In the genomic region with DNA sequence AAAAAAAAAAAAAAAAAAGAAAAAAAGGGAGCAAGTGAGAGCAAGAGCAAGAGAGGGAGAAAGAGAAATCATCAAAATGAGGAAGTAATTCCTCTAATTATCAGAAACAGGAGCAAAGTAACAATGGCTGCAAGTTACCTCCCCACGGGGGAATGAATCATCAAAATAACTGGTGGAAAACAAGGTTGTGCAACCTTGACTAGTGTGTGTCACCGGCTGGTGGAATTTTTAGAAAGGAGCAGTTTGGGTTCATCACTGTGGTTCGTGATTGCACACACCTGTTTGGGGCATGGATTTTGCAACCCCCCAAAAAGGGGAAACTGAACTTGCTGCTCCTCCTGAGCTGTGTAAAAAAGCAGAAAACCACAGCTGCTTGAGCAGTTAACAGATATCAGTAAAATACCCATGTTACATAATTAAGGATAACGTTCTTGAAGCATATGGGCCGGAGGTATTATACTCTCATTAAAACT, we compare ENCODE assay signal across 10 cellular contexts.
A peak's percentile ranks its signal among the peaks of the same experiment; 100 is the strongest.
DNase-seq lines count a peak whose midpoint lies in the region; ATAC-seq, FAIRE-seq and TF ChIP-seq lines count a peak whose summit lies in the region.
"Had no signal": no experiment of that assay in that cellular context is flagged by ENCODE, and none has a peak within 500 bp of the region (broad histone marks: within the 10 kb centered on the region; RNA-seq: fewer than 3 reads in every experiment).

No MANE protein-coding gene starts in this region.

- no peak overlapping the region for H3K27ac ChIP-seq in upper lobe of right lung

- peaks cover 2% of the 10 kb centered on the region for H3K4me1 Mint-ChIP-seq in activated T-cell treated with anti-CD3 and anti-CD28 coated beads, Interleukin-2, amount 50 U/mL, for 24 hours (ENCODE audit: low read depth)

- H3K4me1 ChIP-seq in upper lobe of right lung: no peaks in the 10 kb centered on the region
- H3K4me1 ChIP-seq in HAP-1: no peaks in the 10 kb centered on the region

- H3K36me3 Mint-ChIP-seq in activated T-cell treated with anti-CD3 and anti-CD28 coated beads, Interleukin-2, amount 50 U/mL, for 24 hours (ENCODE audit: low read depth): no peaks in the 10 kb centered on the region

- H3K9me3 Mint-ChIP-seq in activated T-cell treated with anti-CD3 and anti-CD28 coated beads, Interleukin-2, amount 50 U/mL, for 24 hours: no peaks in the 10 kb centered on the region

- no peak overlapping the region for H3K4me3 Mint-ChIP-seq in activated T-cell treated with anti-CD3 and anti-CD28 coated beads, Interleukin-2, amount 50 U/mL, for 24 hours

- H3K27ac Mint-ChIP-seq in activated T-cell treated with anti-CD3 and anti-CD28 coated beads, Interleukin-2, amount 50 U/mL, for 24 hours: no peak overlapping the region

- H3K36me3 ChIP-seq in upper lobe of right lung (no peaks in the 10 kb centered on the region), HAP-1 (replicated peaks) (no peaks in the 10 kb centered on the region)

- H3K9me3 ChIP-seq in upper lobe of right lung: no peaks in the 10 kb centered on the region
- no peaks in the 10 kb centered on the region for H3K9me3 ChIP-seq in HAP-1

- no peak for TF ChIP-seq CTCF in upper lobe of right lung (IDR thresholded peaks at IDR 0.05)

- intact Hi-C loops in upper lobe of right lung (cut with DNase I): no loop called here

- DNase-seq in activated T-cell treated with anti-CD3 and anti-CD28 coated beads for 24 hours (ENCODE audit: low read depth): peak; percentile 4
- no peak for DNase-seq in activated T-cell treated with anti-CD3 and anti-CD28 coated beads, Interleukin-2, amount 50 U/mL, for 24 hours
- peak; percentile 39 for DNase-seq in RCC 7860 (ENCODE audit: low spot score)
- DNase-seq in germinal center (ENCODE audit: low spot score): peak; percentile 47
- DNase-seq in upper lobe of right lung: no peak
- DNase-seq in HAP-1 (ENCODE audit: low spot score in 2 of 2): no peak
- no peak for DNase-seq in COR-L47 (lab: John Stamatoyannopoulos, UW)
- DNase-seq: NCI-H1436 had no signal

- ATAC-seq in upper lobe of right lung (peak; percentile 76), GM18502 (IDR thresholded peaks at IDR 0.05; ENCODE audit: poor library complexity, unreplicated experiment) (no peak)

- H3K4me3 ChIP-seq in upper lobe of right lung: no peak overlapping the region
- no peak overlapping the region for H3K4me3 ChIP-seq in HAP-1

- H3K27me3 Mint-ChIP-seq in activated T-cell treated with anti-CD3 and anti-CD28 coated beads, Interleukin-2, amount 50 U/mL, for 24 hours: peaks cover 11% of the 10 kb centered on the region

- in situ Hi-C loops in HAP-1 (cut with MboI; ENCODE audit: low sequenced_read_pairs): no loop called here

- FAIRE-seq in RCC 7860 (lab: Jason Lieb, UNC): peak; percentile 49
- FAIRE-seq: colon had no signal

- H3K27me3 ChIP-seq in upper lobe of right lung (no peaks in the 10 kb centered on the region), HAP-1 (ENCODE audit: low read depth) (no peaks in the 10 kb centered on the region)

Comparison
In these comparisons a context has a peak if more than half of its experiments do, and no peak if none do; other contexts are left out.
1. DNase-seq: peak in activated T-cell treated with anti-CD3 and anti-CD28 coated beads for 24 hours (single experiment), RCC 7860 (single experiment) and germinal center (single experiment); none in activated T-cell treated with anti-CD3 and anti-CD28 coated beads, Interleukin-2, amount 50 U/mL, for 24 hours (single experiment), upper lobe of right lung (single experiment), HAP-1 (0 of 2) and COR-L47 (single experiment).